In genomic region chrX:51712953-51713647, GRCh38 we compare ENCODE assay signal across 7 cellular contexts. TPM values are rescaled to one million over a fixed set of nuclear protein-coding genes. Genes with fewer than 3 reads are reported as not detected.
"Had no signal": no experiment of that assay in that cellular context is flagged by ENCODE, and none has a peak within 500 bp of the region (broad histone marks: within the 10 kb centered on the region; RNA-seq: fewer than 3 reads in every experiment).

No MANE protein-coding gene starts in this region.

RNA-seq across cellular contexts. Expression of gene CENPVL1, which starts 2.8 kb away (rescaled TPM):
- total RNA-seq: MCF 10A, NCI-H460, OCI-LY7, Peyer's patch, Right ventricle myocardium superior, RPMI7951, SJSA1 had no signal

RNA-seq across cellular contexts. Expression of gene GSPT2, which starts 30.1 kb away (rescaled TPM):
- total RNA-seq: MCF 10A had no signal

RNA-seq across cellular contexts. Expression of gene CENPVL2, which starts 30.5 kb away (rescaled TPM):
- total RNA-seq: MCF 10A, NCI-H460, OCI-LY7, Peyer's patch, Right ventricle myocardium superior, RPMI7951, SJSA1 had no signal
